1 cellular context compared by ENCODE assay signal in the genomic region with DNA sequence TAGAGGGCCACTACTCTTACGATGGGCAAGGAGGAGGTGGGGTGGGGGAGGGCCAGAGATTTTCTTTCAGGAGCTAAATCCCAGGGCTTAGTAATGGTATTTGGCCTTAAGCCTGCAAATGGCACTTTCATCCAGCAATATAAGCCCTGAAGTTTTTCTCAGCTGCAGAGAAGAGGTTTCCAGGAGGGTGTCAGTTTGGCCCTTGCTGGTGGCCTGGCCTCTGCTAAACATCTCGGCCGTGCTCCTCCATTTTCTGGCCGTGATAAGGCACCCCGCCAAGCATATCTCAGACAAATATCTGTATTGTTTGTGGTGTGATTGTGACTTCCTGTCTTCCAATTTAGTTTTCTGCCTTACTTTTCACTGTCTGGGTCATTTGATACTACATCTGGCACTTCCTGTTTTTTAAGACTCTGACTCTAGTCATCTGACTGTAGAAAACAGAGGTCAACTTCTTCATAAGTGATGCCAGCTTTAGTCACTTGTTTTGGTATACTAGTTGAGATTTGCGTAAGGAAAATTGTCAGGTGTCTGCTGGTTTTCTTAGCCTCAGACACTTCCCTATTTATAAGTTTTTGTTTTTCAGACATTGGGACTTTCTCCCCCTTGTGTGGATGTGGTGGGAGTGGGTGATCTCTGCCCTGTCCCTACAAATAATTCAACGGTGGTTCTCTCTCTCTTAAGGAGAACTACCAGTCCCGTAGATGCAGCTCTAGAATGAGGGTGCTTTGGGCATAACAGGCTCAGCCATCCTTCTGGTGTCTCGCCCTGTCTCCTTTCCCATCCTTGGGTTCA.
A peak's percentile ranks its signal among the peaks of the same experiment; 100 is the strongest.
TF ChIP-seq lines count a peak whose summit lies in the region.

No MANE protein-coding gene starts in this region.

TF ChIP-seq in GM12878, 131 proteins besides CTCF, POLR2A, EP300 and RAD21 (continued from another document and continues in another):
- TF ChIP-seq, protein P1, sequence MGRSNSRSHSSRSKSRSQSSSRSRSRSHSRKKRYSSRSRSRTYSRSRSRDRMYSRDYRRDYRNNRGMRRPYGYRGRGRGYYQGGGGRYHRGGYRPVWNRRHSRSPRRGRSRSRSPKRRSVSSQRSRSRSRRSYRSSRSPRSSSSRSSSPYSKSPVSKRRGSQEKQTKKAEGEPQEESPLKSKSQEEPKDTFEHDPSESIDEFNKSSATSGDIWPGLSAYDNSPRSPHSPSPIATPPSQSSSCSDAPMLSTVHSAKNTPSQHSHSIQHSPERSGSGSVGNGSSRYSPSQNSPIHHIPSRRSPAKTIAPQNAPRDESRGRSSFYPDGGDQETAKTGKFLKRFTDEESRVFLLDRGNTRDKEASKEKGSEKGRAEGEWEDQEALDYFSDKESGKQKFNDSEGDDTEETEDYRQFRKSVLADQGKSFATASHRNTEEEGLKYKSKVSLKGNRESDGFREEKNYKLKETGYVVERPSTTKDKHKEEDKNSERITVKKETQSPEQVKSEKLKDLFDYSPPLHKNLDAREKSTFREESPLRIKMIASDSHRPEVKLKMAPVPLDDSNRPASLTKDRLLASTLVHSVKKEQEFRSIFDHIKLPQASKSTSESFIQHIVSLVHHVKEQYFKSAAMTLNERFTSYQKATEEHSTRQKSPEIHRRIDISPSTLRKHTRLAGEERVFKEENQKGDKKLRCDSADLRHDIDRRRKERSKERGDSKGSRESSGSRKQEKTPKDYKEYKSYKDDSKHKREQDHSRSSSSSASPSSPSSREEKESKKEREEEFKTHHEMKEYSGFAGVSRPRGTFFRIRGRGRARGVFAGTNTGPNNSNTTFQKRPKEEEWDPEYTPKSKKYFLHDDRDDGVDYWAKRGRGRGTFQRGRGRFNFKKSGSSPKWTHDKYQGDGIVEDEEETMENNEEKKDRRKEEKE (IDR thresholded peaks at IDR 0.05): no peak
- TF ChIP-seq TCF12 (IDR thresholded peaks at IDR 0.05; ENCODE audit: low read depth, low read length): no peak; the same call in 1 of the 2 replicates
- TF ChIP-seq MEF2B (IDR thresholded peaks at IDR 0.05; ENCODE audit: partially characterized antibody, poor library complexity, severe bottlenecking): peak; percentile 86
- no peak for TF ChIP-seq KLF5 (IDR thresholded peaks at IDR 0.05; ENCODE audit: partially characterized antibody)
- TF ChIP-seq POLR2AphosphoS2 (IDR thresholded peaks at IDR 0.05; ENCODE audit: low read depth, low read length): no peak
- peak; percentile 55; the same call in 1 of the 2 replicates for TF ChIP-seq MEF2A (IDR thresholded peaks at IDR 0.05; ENCODE audit: insufficient read depth, low read depth, low read length)
- TF ChIP-seq PML (IDR thresholded peaks at IDR 0.05; ENCODE audit: low read length): no peak
- TF ChIP-seq NFXL1 (IDR thresholded peaks at IDR 0.05; ENCODE audit: borderline replicate concordance): no peak
- TF ChIP-seq, protein P2, sequence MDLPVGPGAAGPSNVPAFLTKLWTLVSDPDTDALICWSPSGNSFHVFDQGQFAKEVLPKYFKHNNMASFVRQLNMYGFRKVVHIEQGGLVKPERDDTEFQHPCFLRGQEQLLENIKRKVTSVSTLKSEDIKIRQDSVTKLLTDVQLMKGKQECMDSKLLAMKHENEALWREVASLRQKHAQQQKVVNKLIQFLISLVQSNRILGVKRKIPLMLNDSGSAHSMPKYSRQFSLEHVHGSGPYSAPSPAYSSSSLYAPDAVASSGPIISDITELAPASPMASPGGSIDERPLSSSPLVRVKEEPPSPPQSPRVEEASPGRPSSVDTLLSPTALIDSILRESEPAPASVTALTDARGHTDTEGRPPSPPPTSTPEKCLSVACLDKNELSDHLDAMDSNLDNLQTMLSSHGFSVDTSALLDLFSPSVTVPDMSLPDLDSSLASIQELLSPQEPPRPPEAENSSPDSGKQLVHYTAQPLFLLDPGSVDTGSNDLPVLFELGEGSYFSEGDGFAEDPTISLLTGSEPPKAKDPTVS (IDR thresholded peaks at IDR 0.05; ENCODE audit: low read depth, low read length): no peak
- TF ChIP-seq, protein P3, sequence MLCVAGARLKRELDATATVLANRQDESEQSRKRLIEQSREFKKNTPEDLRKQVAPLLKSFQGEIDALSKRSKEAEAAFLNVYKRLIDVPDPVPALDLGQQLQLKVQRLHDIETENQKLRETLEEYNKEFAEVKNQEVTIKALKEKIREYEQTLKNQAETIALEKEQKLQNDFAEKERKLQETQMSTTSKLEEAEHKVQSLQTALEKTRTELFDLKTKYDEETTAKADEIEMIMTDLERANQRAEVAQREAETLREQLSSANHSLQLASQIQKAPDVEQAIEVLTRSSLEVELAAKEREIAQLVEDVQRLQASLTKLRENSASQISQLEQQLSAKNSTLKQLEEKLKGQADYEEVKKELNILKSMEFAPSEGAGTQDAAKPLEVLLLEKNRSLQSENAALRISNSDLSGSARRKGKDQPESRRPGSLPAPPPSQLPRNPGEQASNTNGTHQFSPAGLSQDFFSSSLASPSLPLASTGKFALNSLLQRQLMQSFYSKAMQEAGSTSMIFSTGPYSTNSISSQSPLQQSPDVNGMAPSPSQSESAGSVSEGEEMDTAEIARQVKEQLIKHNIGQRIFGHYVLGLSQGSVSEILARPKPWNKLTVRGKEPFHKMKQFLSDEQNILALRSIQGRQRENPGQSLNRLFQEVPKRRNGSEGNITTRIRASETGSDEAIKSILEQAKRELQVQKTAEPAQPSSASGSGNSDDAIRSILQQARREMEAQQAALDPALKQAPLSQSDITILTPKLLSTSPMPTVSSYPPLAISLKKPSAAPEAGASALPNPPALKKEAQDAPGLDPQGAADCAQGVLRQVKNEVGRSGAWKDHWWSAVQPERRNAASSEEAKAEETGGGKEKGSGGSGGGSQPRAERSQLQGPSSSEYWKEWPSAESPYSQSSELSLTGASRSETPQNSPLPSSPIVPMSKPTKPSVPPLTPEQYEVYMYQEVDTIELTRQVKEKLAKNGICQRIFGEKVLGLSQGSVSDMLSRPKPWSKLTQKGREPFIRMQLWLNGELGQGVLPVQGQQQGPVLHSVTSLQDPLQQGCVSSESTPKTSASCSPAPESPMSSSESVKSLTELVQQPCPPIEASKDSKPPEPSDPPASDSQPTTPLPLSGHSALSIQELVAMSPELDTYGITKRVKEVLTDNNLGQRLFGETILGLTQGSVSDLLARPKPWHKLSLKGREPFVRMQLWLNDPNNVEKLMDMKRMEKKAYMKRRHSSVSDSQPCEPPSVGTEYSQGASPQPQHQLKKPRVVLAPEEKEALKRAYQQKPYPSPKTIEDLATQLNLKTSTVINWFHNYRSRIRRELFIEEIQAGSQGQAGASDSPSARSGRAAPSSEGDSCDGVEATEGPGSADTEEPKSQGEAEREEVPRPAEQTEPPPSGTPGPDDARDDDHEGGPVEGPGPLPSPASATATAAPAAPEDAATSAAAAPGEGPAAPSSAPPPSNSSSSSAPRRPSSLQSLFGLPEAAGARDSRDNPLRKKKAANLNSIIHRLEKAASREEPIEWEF (IDR thresholded peaks at IDR 0.05; ENCODE audit: insufficient replicate concordance, low read depth, low read length): no peak
- TF ChIP-seq SREBF2 (IDR thresholded peaks at IDR 0.05; ENCODE audit: low read length): no peak
- peak; percentile 95 for TF ChIP-seq MTA2 (IDR thresholded peaks at IDR 0.05; ENCODE audit: low read depth)
- TF ChIP-seq, protein P4, sequence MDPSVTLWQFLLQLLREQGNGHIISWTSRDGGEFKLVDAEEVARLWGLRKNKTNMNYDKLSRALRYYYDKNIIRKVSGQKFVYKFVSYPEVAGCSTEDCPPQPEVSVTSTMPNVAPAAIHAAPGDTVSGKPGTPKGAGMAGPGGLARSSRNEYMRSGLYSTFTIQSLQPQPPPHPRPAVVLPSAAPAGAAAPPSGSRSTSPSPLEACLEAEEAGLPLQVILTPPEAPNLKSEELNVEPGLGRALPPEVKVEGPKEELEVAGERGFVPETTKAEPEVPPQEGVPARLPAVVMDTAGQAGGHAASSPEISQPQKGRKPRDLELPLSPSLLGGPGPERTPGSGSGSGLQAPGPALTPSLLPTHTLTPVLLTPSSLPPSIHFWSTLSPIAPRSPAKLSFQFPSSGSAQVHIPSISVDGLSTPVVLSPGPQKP (IDR thresholded peaks at IDR 0.05; ENCODE audit: low read depth, low read length): no peak
- no peak for TF ChIP-seq STAT1 (conservative IDR thresholded peaks at IDR 0.05)
- TF ChIP-seq, protein P5, sequence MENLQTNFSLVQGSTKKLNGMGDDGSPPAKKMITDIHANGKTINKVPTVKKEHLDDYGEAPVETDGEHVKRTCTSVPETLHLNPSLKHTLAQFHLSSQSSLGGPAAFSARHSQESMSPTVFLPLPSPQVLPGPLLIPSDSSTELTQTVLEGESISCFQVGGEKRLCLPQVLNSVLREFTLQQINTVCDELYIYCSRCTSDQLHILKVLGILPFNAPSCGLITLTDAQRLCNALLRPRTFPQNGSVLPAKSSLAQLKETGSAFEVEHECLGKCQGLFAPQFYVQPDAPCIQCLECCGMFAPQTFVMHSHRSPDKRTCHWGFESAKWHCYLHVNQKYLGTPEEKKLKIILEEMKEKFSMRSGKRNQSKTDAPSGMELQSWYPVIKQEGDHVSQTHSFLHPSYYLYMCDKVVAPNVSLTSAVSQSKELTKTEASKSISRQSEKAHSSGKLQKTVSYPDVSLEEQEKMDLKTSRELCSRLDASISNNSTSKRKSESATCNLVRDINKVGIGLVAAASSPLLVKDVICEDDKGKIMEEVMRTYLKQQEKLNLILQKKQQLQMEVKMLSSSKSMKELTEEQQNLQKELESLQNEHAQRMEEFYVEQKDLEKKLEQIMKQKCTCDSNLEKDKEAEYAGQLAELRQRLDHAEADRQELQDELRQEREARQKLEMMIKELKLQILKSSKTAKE (IDR thresholded peaks at IDR 0.05; ENCODE audit: low read depth, poor library complexity, severe bottlenecking): peak; percentile 99
- no peak for TF ChIP-seq CBX5 (IDR thresholded peaks at IDR 0.05; ENCODE audit: low read depth)
- TF ChIP-seq ETV6 (conservative IDR thresholded peaks at IDR 0.05 in 1 of 2, IDR thresholded peaks at IDR 0.05 in 1 of 2; ENCODE audit: borderline replicate concordance in 1 of 2, low read depth in 1 of 2): peak in 1 of 2 experiments; percentile 46; a peak in 1 of 4 replicates
- TF ChIP-seq YY1 (IDR thresholded peaks at IDR 0.05; ENCODE audit: low read depth, low read length): peak; percentile 62
- no peak for TF ChIP-seq POLR2AphosphoS5 (IDR thresholded peaks at IDR 0.05; ENCODE audit: low read length)
- TF ChIP-seq MYB (IDR thresholded peaks at IDR 0.05; ENCODE audit: borderline replicate concordance, low read depth, low read length): peak; percentile 82; the same call in 1 of the 2 replicates
- TF ChIP-seq ZSCAN29 (IDR thresholded peaks at IDR 0.05): no peak
- TF ChIP-seq HDAC2 (IDR thresholded peaks at IDR 0.05): no peak
- no peak for TF ChIP-seq TCF3 (IDR thresholded peaks at IDR 0.05; ENCODE audit: borderline replicate concordance, insufficient read depth, low read depth, low read length)
- TF ChIP-seq PAX8 (IDR thresholded peaks at IDR 0.05): no peak
- TF ChIP-seq CHD4 (IDR thresholded peaks at IDR 0.05): no peak
- no peak for TF ChIP-seq SIX5 (IDR thresholded peaks at IDR 0.05; ENCODE audit: low read depth, low read length, severe bottlenecking)
- no peak for TF ChIP-seq NR2C2 (IDR thresholded peaks at IDR 0.05; ENCODE audit: borderline replicate concordance, control insufficient read depth, insufficient read length, low read depth)
- TF ChIP-seq, protein P6, sequence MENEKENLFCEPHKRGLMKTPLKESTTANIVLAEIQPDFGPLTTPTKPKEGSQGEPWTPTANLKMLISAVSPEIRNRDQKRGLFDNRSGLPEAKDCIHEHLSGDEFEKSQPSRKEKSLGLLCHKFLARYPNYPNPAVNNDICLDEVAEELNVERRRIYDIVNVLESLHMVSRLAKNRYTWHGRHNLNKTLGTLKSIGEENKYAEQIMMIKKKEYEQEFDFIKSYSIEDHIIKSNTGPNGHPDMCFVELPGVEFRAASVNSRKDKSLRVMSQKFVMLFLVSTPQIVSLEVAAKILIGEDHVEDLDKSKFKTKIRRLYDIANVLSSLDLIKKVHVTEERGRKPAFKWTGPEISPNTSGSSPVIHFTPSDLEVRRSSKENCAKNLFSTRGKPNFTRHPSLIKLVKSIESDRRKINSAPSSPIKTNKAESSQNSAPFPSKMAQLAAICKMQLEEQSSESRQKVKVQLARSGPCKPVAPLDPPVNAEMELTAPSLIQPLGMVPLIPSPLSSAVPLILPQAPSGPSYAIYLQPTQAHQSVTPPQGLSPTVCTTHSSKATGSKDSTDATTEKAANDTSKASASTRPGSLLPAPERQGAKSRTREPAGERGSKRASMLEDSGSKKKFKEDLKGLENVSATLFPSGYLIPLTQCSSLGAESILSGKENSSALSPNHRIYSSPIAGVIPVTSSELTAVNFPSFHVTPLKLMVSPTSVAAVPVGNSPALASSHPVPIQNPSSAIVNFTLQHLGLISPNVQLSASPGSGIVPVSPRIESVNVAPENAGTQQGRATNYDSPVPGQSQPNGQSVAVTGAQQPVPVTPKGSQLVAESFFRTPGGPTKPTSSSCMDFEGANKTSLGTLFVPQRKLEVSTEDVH (IDR thresholded peaks at IDR 0.05; ENCODE audit: low read depth, partially characterized antibody): no peak
- TF ChIP-seq, protein P7, sequence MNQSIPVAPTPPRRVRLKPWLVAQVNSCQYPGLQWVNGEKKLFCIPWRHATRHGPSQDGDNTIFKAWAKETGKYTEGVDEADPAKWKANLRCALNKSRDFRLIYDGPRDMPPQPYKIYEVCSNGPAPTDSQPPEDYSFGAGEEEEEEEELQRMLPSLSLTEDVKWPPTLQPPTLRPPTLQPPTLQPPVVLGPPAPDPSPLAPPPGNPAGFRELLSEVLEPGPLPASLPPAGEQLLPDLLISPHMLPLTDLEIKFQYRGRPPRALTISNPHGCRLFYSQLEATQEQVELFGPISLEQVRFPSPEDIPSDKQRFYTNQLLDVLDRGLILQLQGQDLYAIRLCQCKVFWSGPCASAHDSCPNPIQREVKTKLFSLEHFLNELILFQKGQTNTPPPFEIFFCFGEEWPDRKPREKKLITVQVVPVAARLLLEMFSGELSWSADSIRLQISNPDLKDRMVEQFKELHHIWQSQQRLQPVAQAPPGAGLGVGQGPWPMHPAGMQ (IDR thresholded peaks at IDR 0.05; ENCODE audit: borderline replicate concordance): no peak
- TF ChIP-seq, protein P8, sequence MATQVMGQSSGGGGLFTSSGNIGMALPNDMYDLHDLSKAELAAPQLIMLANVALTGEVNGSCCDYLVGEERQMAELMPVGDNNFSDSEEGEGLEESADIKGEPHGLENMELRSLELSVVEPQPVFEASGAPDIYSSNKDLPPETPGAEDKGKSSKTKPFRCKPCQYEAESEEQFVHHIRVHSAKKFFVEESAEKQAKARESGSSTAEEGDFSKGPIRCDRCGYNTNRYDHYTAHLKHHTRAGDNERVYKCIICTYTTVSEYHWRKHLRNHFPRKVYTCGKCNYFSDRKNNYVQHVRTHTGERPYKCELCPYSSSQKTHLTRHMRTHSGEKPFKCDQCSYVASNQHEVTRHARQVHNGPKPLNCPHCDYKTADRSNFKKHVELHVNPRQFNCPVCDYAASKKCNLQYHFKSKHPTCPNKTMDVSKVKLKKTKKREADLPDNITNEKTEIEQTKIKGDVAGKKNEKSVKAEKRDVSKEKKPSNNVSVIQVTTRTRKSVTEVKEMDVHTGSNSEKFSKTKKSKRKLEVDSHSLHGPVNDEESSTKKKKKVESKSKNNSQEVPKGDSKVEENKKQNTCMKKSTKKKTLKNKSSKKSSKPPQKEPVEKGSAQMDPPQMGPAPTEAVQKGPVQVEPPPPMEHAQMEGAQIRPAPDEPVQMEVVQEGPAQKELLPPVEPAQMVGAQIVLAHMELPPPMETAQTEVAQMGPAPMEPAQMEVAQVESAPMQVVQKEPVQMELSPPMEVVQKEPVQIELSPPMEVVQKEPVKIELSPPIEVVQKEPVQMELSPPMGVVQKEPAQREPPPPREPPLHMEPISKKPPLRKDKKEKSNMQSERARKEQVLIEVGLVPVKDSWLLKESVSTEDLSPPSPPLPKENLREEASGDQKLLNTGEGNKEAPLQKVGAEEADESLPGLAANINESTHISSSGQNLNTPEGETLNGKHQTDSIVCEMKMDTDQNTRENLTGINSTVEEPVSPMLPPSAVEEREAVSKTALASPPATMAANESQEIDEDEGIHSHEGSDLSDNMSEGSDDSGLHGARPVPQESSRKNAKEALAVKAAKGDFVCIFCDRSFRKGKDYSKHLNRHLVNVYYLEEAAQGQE (IDR thresholded peaks at IDR 0.05; ENCODE audit: low read depth, low read length): no peak
- TF ChIP-seq ZNF274 (IDR thresholded peaks at IDR 0.05; ENCODE audit: insufficient read depth, insufficient read length): no peak
- peak; percentile 64 for TF ChIP-seq MXI1 (IDR thresholded peaks at IDR 0.05; ENCODE audit: low read depth, low read length)
